1 cellular context compared by ENCODE assay signal in the genomic region with DNA sequence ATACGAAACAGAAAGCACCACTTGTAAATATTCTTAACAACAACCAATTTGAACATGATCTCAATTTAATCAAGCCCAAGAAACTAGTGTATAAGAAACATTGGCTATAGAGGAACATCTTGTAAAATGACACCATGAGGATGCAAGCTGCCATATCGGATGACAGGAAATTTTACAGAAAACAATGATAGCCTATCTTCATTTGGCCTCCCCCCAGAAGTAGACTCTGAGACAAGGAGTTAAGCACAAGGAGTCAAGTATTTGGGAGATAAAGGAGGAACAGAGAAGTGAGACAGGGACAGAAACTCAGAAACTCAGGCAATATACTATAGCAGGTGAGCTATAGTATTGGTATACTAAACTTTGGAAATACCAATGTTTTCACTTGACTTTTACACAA.
A peak's percentile ranks its signal among the peaks of the same experiment; 100 is the strongest.
TF ChIP-seq lines count a peak whose summit lies in the region.

No MANE protein-coding gene starts in this region.

TF ChIP-seq in K562, 482 proteins besides CTCF, POLR2A, EP300 and RAD21 (continued from another document and continues in another):
- TF ChIP-seq, protein P1, sequence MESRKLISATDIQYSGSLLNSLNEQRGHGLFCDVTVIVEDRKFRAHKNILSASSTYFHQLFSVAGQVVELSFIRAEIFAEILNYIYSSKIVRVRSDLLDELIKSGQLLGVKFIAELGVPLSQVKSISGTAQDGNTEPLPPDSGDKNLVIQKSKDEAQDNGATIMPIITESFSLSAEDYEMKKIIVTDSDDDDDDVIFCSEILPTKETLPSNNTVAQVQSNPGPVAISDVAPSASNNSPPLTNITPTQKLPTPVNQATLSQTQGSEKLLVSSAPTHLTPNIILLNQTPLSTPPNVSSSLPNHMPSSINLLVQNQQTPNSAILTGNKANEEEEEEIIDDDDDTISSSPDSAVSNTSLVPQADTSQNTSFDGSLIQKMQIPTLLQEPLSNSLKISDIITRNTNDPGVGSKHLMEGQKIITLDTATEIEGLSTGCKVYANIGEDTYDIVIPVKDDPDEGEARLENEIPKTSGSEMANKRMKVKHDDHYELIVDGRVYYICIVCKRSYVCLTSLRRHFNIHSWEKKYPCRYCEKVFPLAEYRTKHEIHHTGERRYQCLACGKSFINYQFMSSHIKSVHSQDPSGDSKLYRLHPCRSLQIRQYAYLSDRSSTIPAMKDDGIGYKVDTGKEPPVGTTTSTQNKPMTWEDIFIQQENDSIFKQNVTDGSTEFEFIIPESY (CRISPR knock-in tag; IDR thresholded peaks at IDR 0.05) = no peak
- TF ChIP-seq HSF4 (CRISPR knock-in tag; IDR thresholded peaks at IDR 0.05; ENCODE audit: borderline replicate concordance) (no peak), PML (IDR thresholded peaks at IDR 0.05; ENCODE audit: low read length) (peak; percentile 44; the same call in 1 of the 2 replicates), POLR2H (tag; IDR thresholded peaks at IDR 0.05; ENCODE audit: low read depth) (no peak), ZNF449 (CRISPR knock-in tag; IDR thresholded peaks at IDR 0.05) (no peak), JUN (IDR thresholded peaks at IDR 0.05; ENCODE audit: borderline replicate concordance, low read depth, low read length) (no peak), JUN (CRISPR knock-in tag; IDR thresholded peaks at IDR 0.05; ENCODE audit: borderline replicate concordance) (no peak), CSDE1 (IDR thresholded peaks at IDR 0.05) (no peak), CTBP1 (IDR thresholded peaks at IDR 0.05; ENCODE audit: borderline replicate concordance) (0 out of 2 replicates have a peak, but pooled peaks have one; percentile 36), SMARCA4 (IDR thresholded peaks at IDR 0.05) (peak; percentile 88), HMG20A (CRISPR knock-in tag; conservative IDR thresholded peaks at IDR 0.05) (no peak), NRF1 (conservative IDR thresholded peaks at IDR 0.05 in 1 of 2, IDR thresholded peaks at IDR 0.05 in 1 of 2) (no peak), BRF1 (IDR thresholded peaks at IDR 0.05; ENCODE audit: borderline replicate concordance, extremely low read depth, insufficient read length) (no peak), PRPF4 (IDR thresholded peaks at IDR 0.05; ENCODE audit: insufficient read depth, low read depth, low read length, poor library complexity, severe bottlenecking) (no peak), ZNF592 (IDR thresholded peaks at IDR 0.05) (no peak; the same call in 1 of the 2 replicates), ZNF12 (CRISPR knock-in tag; IDR thresholded peaks at IDR 0.05) (no peak), ZNF561 (CRISPR knock-in tag; conservative IDR thresholded peaks at IDR 0.05) (no peak), RCOR1 (IDR thresholded peaks at IDR 0.05; ENCODE audit: borderline replicate concordance in 1 of 2, low read depth in 2 of 2, low read length in 2 of 2) (peak in 1 of 2 experiments; percentile 85; a peak in 2 of 4 replicates), SIN3B (IDR thresholded peaks at IDR 0.05; ENCODE audit: low read depth) (no peak), ZNF217 (CRISPR knock-in tag; IDR thresholded peaks at IDR 0.05) (no peak), FOXA3 (CRISPR knock-in tag; conservative IDR thresholded peaks at IDR 0.05 in 1 of 2, IDR thresholded peaks at IDR 0.05 in 1 of 2) (no peak), NEUROD1 (IDR thresholded peaks at IDR 0.05; ENCODE audit: borderline replicate concordance, low read depth, low read length, partially characterized antibody) (no peak), KAT2B (IDR thresholded peaks at IDR 0.05; ENCODE audit: low read depth, low read length) (no peak), ZNF395 (CRISPR knock-in tag; IDR thresholded peaks at IDR 0.05) (no peak), ZBTB1 (CRISPR knock-in tag; IDR thresholded peaks at IDR 0.05; ENCODE audit: borderline replicate concordance, low read depth) (no peak), FOS (IDR thresholded peaks at IDR 0.05; ENCODE audit: extremely low read depth, insufficient read length) (no peak), ZC3H8 (IDR thresholded peaks at IDR 0.05) (no peak), KDM5B (IDR thresholded peaks at IDR 0.05; ENCODE audit: insufficient replicate concordance, low read depth, low read length) (no peak), HDAC1 (IDR thresholded peaks at IDR 0.05) (peak in 1 of 2 experiments; percentile 42; a peak in 1 of 4 replicates), MTA2 (IDR thresholded peaks at IDR 0.05; ENCODE audit: low read depth) (peak; percentile 62), PHF21A (IDR thresholded peaks at IDR 0.05; ENCODE audit: borderline replicate concordance, low read depth) (no peak), ZNF408 (CRISPR knock-in tag; IDR thresholded peaks at IDR 0.05; ENCODE audit: low read depth) (no peak), CTCFL (IDR thresholded peaks at IDR 0.05; ENCODE audit: borderline replicate concordance, insufficient read depth, low read depth, low read length, poor library complexity, severe bottlenecking) (no peak), MTA1 (IDR thresholded peaks at IDR 0.05; ENCODE audit: borderline replicate concordance) (0 out of 2 replicates have a peak, but pooled peaks have one; percentile 48)
- TF ChIP-seq, protein P2, sequence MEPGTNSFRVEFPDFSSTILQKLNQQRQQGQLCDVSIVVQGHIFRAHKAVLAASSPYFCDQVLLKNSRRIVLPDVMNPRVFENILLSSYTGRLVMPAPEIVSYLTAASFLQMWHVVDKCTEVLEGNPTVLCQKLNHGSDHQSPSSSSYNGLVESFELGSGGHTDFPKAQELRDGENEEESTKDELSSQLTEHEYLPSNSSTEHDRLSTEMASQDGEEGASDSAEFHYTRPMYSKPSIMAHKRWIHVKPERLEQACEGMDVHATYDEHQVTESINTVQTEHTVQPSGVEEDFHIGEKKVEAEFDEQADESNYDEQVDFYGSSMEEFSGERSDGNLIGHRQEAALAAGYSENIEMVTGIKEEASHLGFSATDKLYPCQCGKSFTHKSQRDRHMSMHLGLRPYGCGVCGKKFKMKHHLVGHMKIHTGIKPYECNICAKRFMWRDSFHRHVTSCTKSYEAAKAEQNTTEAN (CRISPR knock-in tag; IDR thresholded peaks at IDR 0.05) = no peak
- TF ChIP-seq, protein P3, sequence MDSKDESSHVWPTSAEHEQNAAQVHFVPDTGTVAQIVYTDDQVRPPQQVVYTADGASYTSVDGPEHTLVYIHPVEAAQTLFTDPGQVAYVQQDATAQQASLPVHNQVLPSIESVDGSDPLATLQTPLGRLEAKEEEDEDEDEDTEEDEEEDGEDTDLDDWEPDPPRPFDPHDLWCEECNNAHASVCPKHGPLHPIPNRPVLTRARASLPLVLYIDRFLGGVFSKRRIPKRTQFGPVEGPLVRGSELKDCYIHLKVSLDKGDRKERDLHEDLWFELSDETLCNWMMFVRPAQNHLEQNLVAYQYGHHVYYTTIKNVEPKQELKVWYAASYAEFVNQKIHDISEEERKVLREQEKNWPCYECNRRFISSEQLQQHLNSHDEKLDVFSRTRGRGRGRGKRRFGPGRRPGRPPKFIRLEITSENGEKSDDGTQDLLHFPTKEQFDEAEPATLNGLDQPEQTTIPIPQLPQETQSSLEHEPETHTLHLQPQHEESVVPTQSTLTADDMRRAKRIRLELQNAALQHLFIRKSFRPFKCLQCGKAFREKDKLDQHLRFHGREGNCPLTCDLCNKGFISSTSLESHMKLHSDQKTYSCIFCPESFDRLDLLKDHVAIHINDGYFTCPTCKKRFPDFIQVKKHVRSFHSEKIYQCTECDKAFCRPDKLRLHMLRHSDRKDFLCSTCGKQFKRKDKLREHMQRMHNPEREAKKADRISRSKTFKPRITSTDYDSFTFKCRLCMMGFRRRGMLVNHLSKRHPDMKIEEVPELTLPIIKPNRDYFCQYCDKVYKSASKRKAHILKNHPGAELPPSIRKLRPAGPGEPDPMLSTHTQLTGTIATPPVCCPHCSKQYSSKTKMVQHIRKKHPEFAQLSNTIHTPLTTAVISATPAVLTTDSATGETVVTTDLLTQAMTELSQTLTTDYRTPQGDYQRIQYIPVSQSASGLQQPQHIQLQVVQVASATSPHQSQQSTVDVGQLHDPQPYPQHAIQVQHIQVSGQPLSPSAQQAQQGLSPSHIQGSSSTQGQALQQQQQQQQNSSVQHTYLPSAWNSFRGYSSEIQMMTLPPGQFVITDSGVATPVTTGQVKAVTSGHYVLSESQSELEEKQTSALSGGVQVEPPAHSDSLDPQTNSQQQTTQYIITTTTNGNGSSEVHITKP (IDR thresholded peaks at IDR 0.05; ENCODE audit: partially characterized antibody) = peak; percentile 61
- TF ChIP-seq, protein P4, sequence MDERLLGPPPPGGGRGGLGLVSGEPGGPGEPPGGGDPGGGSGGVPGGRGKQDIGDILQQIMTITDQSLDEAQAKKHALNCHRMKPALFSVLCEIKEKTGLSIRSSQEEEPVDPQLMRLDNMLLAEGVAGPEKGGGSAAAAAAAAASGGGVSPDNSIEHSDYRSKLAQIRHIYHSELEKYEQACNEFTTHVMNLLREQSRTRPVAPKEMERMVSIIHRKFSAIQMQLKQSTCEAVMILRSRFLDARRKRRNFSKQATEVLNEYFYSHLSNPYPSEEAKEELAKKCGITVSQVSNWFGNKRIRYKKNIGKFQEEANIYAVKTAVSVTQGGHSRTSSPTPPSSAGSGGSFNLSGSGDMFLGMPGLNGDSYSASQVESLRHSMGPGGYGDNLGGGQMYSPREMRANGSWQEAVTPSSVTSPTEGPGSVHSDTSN (CRISPR knock-in tag; IDR thresholded peaks at IDR 0.05; ENCODE audit: low read depth) = no peak
- TF ChIP-seq, protein P4 (tag; conservative IDR thresholded peaks at IDR 0.05; ENCODE audit: low read depth) = no peak
